Comparison of ENCODE assay signal across 1 cellular context in the genomic region with DNA sequence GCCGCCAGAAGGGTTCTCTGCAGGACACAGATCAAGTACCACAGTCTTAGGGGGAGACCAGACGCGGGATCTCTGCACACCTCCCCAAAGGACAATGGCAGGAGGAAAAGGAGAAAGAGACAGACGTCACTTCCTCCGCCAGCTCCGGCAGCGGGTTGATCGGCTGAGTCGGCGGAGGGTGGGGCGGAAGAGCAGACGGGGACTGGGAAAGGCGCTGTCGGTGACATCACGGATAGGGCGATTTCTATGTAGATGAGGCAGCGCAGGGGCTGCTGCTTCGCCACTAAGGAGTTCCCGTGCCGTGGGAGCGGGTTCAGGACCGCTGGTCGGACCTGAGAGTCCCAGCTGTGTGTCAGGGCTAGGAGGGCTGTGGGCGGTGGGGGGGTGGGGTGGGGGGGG.
TF ChIP-seq lines count a peak whose summit lies in the region.
"Not testable (repeated sequence)": the region's sequence is repeated elsewhere in the genome, so short reads cannot be mapped to it uniquely, and the experiment has no call there.

No MANE protein-coding gene starts in this region.

TF ChIP-seq in K562, 482 proteins besides CTCF, POLR2A, EP300 and RAD21 (continued from another document):
- TF ChIP-seq ZBTB40 (IDR thresholded peaks at IDR 0.05) (peak; percentile 75), ATF1 (tag; IDR thresholded peaks at IDR 0.05) (peak; percentile 63), YY1 (IDR thresholded peaks at IDR 0.05; ENCODE audit: borderline replicate concordance in 1 of 3, control insufficient read depth in 1 of 3, extremely low read depth in 1 of 3, insufficient read depth in 3 of 3, insufficient read length in 1 of 3, insufficient replicate concordance in 2 of 3, low read depth in 1 of 3, low read length in 2 of 3) (peak in 1 of 3 experiments; percentile 33), GABPA (tag; conservative IDR thresholded peaks at IDR 0.05; ENCODE audit: low read depth) (peak; percentile 79), NFRKB (IDR thresholded peaks at IDR 0.05; ENCODE audit: low read depth) (peak; percentile 6; the same call in 1 of the 2 replicates), CREM (IDR thresholded peaks at IDR 0.05; ENCODE audit: low read depth) (peak; percentile 69), NRF1 (conservative IDR thresholded peaks at IDR 0.05 in 1 of 2, IDR thresholded peaks at IDR 0.05 in 1 of 2) (0 out of 4 replicates have a peak, but pooled peaks of 1 of the 2 experiments have one; percentile 25), GABPB1 (CRISPR knock-in tag; IDR thresholded peaks at IDR 0.05) (peak; percentile 57), EHMT2 (IDR thresholded peaks at IDR 0.05) (peak; percentile 86), ZNF143 (CRISPR knock-in tag; IDR thresholded peaks at IDR 0.05) (0 out of 2 replicates have a peak, but pooled peaks have one; percentile 3), SOX6 (IDR thresholded peaks at IDR 0.05) (0 out of 2 replicates have a peak, but pooled peaks have one; percentile 9), CREB1 (CRISPR knock-in tag; IDR thresholded peaks at IDR 0.05) (peak; percentile 50)
- not testable (repeated sequence) for TF ChIP-seq ZBTB40 (CRISPR knock-in tag; IDR thresholded peaks at IDR 0.05); ATF1 (CRISPR knock-in tag; IDR thresholded peaks at IDR 0.05); CREB1 (IDR thresholded peaks at IDR 0.05)
- TF ChIP-seq, protein P1, sequence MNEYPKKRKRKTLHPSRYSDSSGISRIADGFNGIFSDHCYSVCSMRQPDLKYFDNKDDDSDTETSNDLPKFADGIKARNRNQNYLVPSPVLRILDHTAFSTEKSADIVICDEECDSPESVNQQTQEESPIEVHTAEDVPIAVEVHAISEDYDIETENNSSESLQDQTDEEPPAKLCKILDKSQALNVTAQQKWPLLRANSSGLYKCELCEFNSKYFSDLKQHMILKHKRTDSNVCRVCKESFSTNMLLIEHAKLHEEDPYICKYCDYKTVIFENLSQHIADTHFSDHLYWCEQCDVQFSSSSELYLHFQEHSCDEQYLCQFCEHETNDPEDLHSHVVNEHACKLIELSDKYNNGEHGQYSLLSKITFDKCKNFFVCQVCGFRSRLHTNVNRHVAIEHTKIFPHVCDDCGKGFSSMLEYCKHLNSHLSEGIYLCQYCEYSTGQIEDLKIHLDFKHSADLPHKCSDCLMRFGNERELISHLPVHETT (CRISPR knock-in tag; conservative IDR thresholded peaks at IDR 0.05 in 1 of 2, IDR thresholded peaks at IDR 0.05 in 1 of 2): 0 out of 4 replicates have a peak, but pooled peaks of 1 of the 2 experiments have one; percentile 24
- TF ChIP-seq, protein P2, sequence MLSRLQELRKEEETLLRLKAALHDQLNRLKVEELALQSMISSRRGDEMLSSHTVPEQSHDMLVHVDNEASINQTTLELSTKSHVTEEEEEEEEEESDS (CRISPR knock-in tag; IDR thresholded peaks at IDR 0.05): peak; percentile 28; the same call in 1 of the 2 replicates
- TF ChIP-seq, protein P3, sequence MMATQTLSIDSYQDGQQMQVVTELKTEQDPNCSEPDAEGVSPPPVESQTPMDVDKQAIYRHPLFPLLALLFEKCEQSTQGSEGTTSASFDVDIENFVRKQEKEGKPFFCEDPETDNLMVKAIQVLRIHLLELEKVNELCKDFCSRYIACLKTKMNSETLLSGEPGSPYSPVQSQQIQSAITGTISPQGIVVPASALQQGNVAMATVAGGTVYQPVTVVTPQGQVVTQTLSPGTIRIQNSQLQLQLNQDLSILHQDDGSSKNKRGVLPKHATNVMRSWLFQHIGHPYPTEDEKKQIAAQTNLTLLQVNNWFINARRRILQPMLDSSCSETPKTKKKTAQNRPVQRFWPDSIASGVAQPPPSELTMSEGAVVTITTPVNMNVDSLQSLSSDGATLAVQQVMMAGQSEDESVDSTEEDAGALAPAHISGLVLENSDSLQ (IDR thresholded peaks at IDR 0.05): peak; percentile 21; the same call in 1 of the 2 replicates
TF ChIP-seq in K562: peak in this region for 16; not testable (repeated sequence) for 466.
